17 cellular contexts compared by ENCODE assay signal in the genomic region with DNA sequence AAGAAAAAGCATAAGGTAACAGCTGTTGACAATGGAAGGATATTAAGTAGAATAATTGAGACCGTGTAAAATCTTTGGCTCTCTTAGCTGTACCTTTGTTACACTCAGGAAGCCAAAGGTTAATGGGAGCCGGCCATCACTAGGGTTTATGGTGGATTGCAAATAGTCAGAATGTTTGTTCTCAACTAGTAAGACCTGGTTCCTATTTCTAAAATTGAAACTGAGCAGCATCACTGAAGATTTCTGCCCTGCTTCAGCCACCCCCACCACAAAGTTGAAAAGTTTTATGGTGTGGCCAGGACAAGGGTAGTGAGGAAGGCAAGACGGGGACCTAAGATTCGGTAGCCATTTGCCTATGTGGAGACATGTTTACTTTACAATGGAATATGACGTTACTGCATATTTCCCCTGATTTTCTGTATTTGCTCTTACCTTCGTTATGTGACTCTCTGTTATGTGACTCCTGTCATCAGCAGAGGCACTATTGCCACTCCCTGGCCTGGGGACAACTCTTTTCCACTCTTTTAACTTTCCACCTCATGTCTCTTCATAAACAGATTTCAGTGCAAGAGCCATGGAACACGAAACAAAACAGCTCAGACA. TPM values are rescaled to one million over a fixed set of nuclear protein-coding genes. Genes with fewer than 3 reads are reported as not detected.
DNase-seq lines count a peak whose midpoint lies in the region; ATAC-seq, FAIRE-seq and TF ChIP-seq lines count a peak whose summit lies in the region.
"Had no signal": no experiment of that assay in that cellular context is flagged by ENCODE, and none has a peak within 500 bp of the region (broad histone marks: within the 10 kb centered on the region; RNA-seq: fewer than 3 reads in every experiment).

No MANE protein-coding gene starts in this region.

- WGBS in spleen, 5 donors: 59 to 86% (median 77%) methylated on average over 7 of the region's 7 CpGs

- peak overlapping the region; percentile 66 to 81 for H3K4me3 Mint-ChIP-seq in activated T-cell treated with anti-CD3 and anti-CD28 coated beads, Interleukin-2, amount 50 U/mL, for 72 hours
- no peak overlapping the region for H3K4me3 Mint-ChIP-seq in activated T-cell treated with anti-CD3 and anti-CD28 coated beads, Interleukin-2, amount 50 U/mL, for 4 hours
- no peak overlapping the region for H3K4me3 Mint-ChIP-seq in IgD-negative memory B cell
- H3K4me3 Mint-ChIP-seq in activated T-helper 1 cell treated with anti-CD3 and anti-CD28 coated beads, Interleukin-12 subunit alpha, Interleukin-12 subunit beta, Interleukin-2, Interleukin-4 antibody, amounts not matched to agents 30 ng/mL and 10 ng/mL and 1 ng/mL, durations not matched to agents 14 hours and 24 hours and 36 hours: peak overlapping the region; percentile 17
- H3K4me3 Mint-ChIP-seq: brain had no signal

- peak; percentile 38 to 47 for DNase-seq in activated T-cell treated with anti-CD3 and anti-CD28 coated beads, Interleukin-2, amount 50 U/mL, for 72 hours
- DNase-seq in activated T-cell treated with anti-CD3 and anti-CD28 coated beads, Interleukin-2, amount 50 U/mL, for 4 hours: no peak
- no peak for DNase-seq in activated T-helper 1 cell treated with anti-CD3 and anti-CD28 coated beads, Interleukin-12 subunit alpha, Interleukin-12 subunit beta, Interleukin-2, Interleukin-4 antibody, amounts not matched to agents 30 ng/mL and 10 ng/mL and 1 ng/mL, durations not matched to agents 14 hours and 24 hours and 36 hours (ENCODE audit: low spot score)
- DNase-seq in spleen: no peak
- no peak for DNase-seq in H54 (ENCODE audit: insufficient read length, low spot score)
- no peak for DNase-seq in kidney glomerular epithelial cell (lab: John Stamatoyannopoulos, UW)
- DNase-seq: EL; islet precursor cell; mesendoderm; NCI-H1092; NCI-H2171 treated with DMSO at 0.1 percent for 48 hours; stimulated activated CD4-positive, alpha-beta T cell treated with anti-CD3 and anti-CD28 coated beads, Interleukin-4, amount 100 ng/mL, for 1 hour had no signal

- no peaks in the 10 kb centered on the region for H3K27me3 ChIP-seq in spleen (replicated peaks in 1 of 7)

- peaks cover 17 to 27% of the 10 kb centered on the region in 2 donors for H3K36me3 Mint-ChIP-seq in activated T-cell treated with anti-CD3 and anti-CD28 coated beads, Interleukin-2, amount 50 U/mL, for 72 hours (ENCODE audit: insufficient read depth in 2 of 2)
- peaks cover 46% of the 10 kb centered on the region for H3K36me3 Mint-ChIP-seq in activated T-cell treated with anti-CD3 and anti-CD28 coated beads, Interleukin-2, amount 50 U/mL, for 4 hours (ENCODE audit: insufficient read depth)
- H3K36me3 Mint-ChIP-seq in IgD-negative memory B cell: no peaks in the 10 kb centered on the region
- peaks cover 52% of the 10 kb centered on the region for H3K36me3 Mint-ChIP-seq in activated T-helper 1 cell treated with anti-CD3 and anti-CD28 coated beads, Interleukin-12 subunit alpha, Interleukin-12 subunit beta, Interleukin-2, Interleukin-4 antibody, amounts not matched to agents 30 ng/mL and 10 ng/mL and 1 ng/mL, durations not matched to agents 14 hours and 24 hours and 36 hours (ENCODE audit: low read depth)

- peak; percentile 19 to 41 for ATAC-seq in activated T-cell treated with anti-CD3 and anti-CD28 coated beads, Interleukin-2, amount 50 U/mL, for 72 hours (replicated peaks in 1 of 2)
- no peak for ATAC-seq in activated T-cell treated with anti-CD3 and anti-CD28 coated beads, Interleukin-2, amount 50 U/mL, for 4 hours
- no peak for ATAC-seq in HG03139 (IDR thresholded peaks at IDR 0.05; ENCODE audit: unreplicated experiment)

- TF ChIP-seq CTCF in spleen (IDR thresholded peaks at IDR 0.05 in 8 of 11, conservative IDR thresholded peaks at IDR 0.05 in 3 of 11): no peak

- H3K4me1 ChIP-seq in spleen: peaks cover 0 to 17% (median 2%) of the 10 kb centered on the region in 6 donors

- H3K4me3 ChIP-seq in spleen: no peak overlapping the region

- H3K27me3 Mint-ChIP-seq in activated T-cell treated with anti-CD3 and anti-CD28 coated beads, Interleukin-2, amount 50 U/mL, for 72 hours (ENCODE audit: low read depth): no peaks in the 10 kb centered on the region
- no peaks in the 10 kb centered on the region for H3K27me3 Mint-ChIP-seq in activated T-cell treated with anti-CD3 and anti-CD28 coated beads, Interleukin-2, amount 50 U/mL, for 4 hours (ENCODE audit: low read depth)
- H3K27me3 Mint-ChIP-seq in IgD-negative memory B cell: no peaks in the 10 kb centered on the region
- H3K27me3 Mint-ChIP-seq in activated T-helper 1 cell treated with anti-CD3 and anti-CD28 coated beads, Interleukin-12 subunit alpha, Interleukin-12 subunit beta, Interleukin-2, Interleukin-4 antibody, amounts not matched to agents 30 ng/mL and 10 ng/mL and 1 ng/mL, durations not matched to agents 14 hours and 24 hours and 36 hours (ENCODE audit: insufficient read depth): no peaks in the 10 kb centered on the region
- H3K27me3 Mint-ChIP-seq: brain had no signal

- peak overlapping the region in 5 of 8 donors; percentile 16 to 58 (median 32) for H3K27ac ChIP-seq in spleen
- H3K27ac ChIP-seq: RWPE1 had no signal

- no peak for FAIRE-seq in H54 (lab: Jason Lieb, UNC)
- FAIRE-seq: GM12891 had no signal

- peak overlapping the region; percentile 89 for H3K27ac Mint-ChIP-seq in activated T-cell treated with anti-CD3 and anti-CD28 coated beads, Interleukin-2, amount 50 U/mL, for 72 hours
- peak overlapping the region in 2 of 3 donors; percentile 7 to 71 for H3K27ac Mint-ChIP-seq in IgD-negative memory B cell
- peak overlapping the region; percentile 67 for H3K27ac Mint-ChIP-seq in activated T-helper 1 cell treated with anti-CD3 and anti-CD28 coated beads, Interleukin-12 subunit alpha, Interleukin-12 subunit beta, Interleukin-2, Interleukin-4 antibody, amounts not matched to agents 30 ng/mL and 10 ng/mL and 1 ng/mL, durations not matched to agents 14 hours and 24 hours and 36 hours

- no peaks in the 10 kb centered on the region for H3K9me3 ChIP-seq in spleen

- H3K9me3 Mint-ChIP-seq in activated T-cell treated with anti-CD3 and anti-CD28 coated beads, Interleukin-2, amount 50 U/mL, for 72 hours: no peaks in the 10 kb centered on the region
- no peaks in the 10 kb centered on the region for H3K9me3 Mint-ChIP-seq in activated T-cell treated with anti-CD3 and anti-CD28 coated beads, Interleukin-2, amount 50 U/mL, for 4 hours
- H3K9me3 Mint-ChIP-seq in IgD-negative memory B cell: no peaks in the 10 kb centered on the region
- no peaks in the 10 kb centered on the region for H3K9me3 Mint-ChIP-seq in activated T-helper 1 cell treated with anti-CD3 and anti-CD28 coated beads, Interleukin-12 subunit alpha, Interleukin-12 subunit beta, Interleukin-2, Interleukin-4 antibody, amounts not matched to agents 30 ng/mL and 10 ng/mL and 1 ng/mL, durations not matched to agents 14 hours and 24 hours and 36 hours
- H3K9me3 Mint-ChIP-seq: brain had no signal

- H3K4me1 Mint-ChIP-seq in activated T-cell treated with anti-CD3 and anti-CD28 coated beads, Interleukin-2, amount 50 U/mL, for 72 hours (ENCODE audit: low read depth): peaks cover 47% of the 10 kb centered on the region
- H3K4me1 Mint-ChIP-seq in activated T-cell treated with anti-CD3 and anti-CD28 coated beads, Interleukin-2, amount 50 U/mL, for 4 hours (ENCODE audit: low read depth): peaks cover 34% of the 10 kb centered on the region
- H3K4me1 Mint-ChIP-seq in IgD-negative memory B cell: peaks cover 5 to 9% (median 6%) of the 10 kb centered on the region in 3 donors
- peaks cover 44% of the 10 kb centered on the region for H3K4me1 Mint-ChIP-seq in activated T-helper 1 cell treated with anti-CD3 and anti-CD28 coated beads, Interleukin-12 subunit alpha, Interleukin-12 subunit beta, Interleukin-2, Interleukin-4 antibody, amounts not matched to agents 30 ng/mL and 10 ng/mL and 1 ng/mL, durations not matched to agents 14 hours and 24 hours and 36 hours (ENCODE audit: low read depth)

- intact Hi-C loops in activated T-helper 1 cell treated with anti-CD3 and anti-CD28 coated beads, Interleukin-12 subunit alpha, Interleukin-12 subunit beta, Interleukin-2, Interleukin-4 antibody, amounts not matched to agents 30 ng/mL and 10 ng/mL and 1 ng/mL, durations not matched to agents 14 hours and 24 hours and 36 hours (cut with micrococcal nuclease): no loop called here
- intact Hi-C loops in spleen (cut with DNase I; ENCODE audit: low total_unique reads): no loop called here

- H3K36me3 ChIP-seq in spleen: peaks cover 2 to 100% (median 60%) of the 10 kb centered on the region in 6 donors

- no peak for TF ChIP-seq POLR2A in spleen (IDR thresholded peaks at IDR 0.05)
- no peak for TF ChIP-seq POLR2A in H54 (IDR thresholded peaks at IDR 0.05; ENCODE audit: low read depth, low read length)

RNA-seq across cellular contexts. Expression of gene KIF1B, which starts 41.4 kb away (rescaled TPM):
- total RNA-seq in activated T-cell treated with anti-CD3 and anti-CD28 coated beads, Interleukin-2, amount 50 U/mL, for 72 hours: 10 to 100 TPM; 12.5 to 16.6 TPM
- 10 to 100 TPM; 12.3 to 17.0 (median 16.6) TPM for total RNA-seq in activated T-cell treated with anti-CD3 and anti-CD28 coated beads, Interleukin-2, amount 50 U/mL, for 4 hours
- polyA plus RNA-seq in IgD-negative memory B cell (1.8 TPM), spleen (1 to 10 TPM; 1.6 to 4.8 (median 2.4) TPM)
- 15.8 and 19.0 TPM in 2 replicates for total RNA-seq in activated T-helper 1 cell treated with anti-CD3 and anti-CD28 coated beads, Interleukin-12 subunit alpha, Interleukin-12 subunit beta, Interleukin-2, Interleukin-4 antibody, amounts not matched to agents 30 ng/mL and 10 ng/mL and 1 ng/mL, durations not matched to agents 14 hours and 24 hours and 36 hours
- total RNA-seq in spleen: 10 to 100 TPM; 29.9 to 53.5 (median 37.4) TPM

Comparison
In these comparisons a context has a peak if more than half of its experiments do, and no peak if none do; other contexts are left out.
1. ATAC-seq: peak in activated T-cell treated with anti-CD3 and anti-CD28 coated beads, Interleukin-2, amount 50 U/mL, for 72 hours (2 of 2); none in activated T-cell treated with anti-CD3 and anti-CD28 coated beads, Interleukin-2, amount 50 U/mL, for 4 hours (0 of 2) and HG03139 (single experiment).
2. DNase-seq: peak in activated T-cell treated with anti-CD3 and anti-CD28 coated beads, Interleukin-2, amount 50 U/mL, for 72 hours (2 of 2); none in activated T-cell treated with anti-CD3 and anti-CD28 coated beads, Interleukin-2, amount 50 U/mL, for 4 hours (single experiment), activated T-helper 1 cell treated with anti-CD3 and anti-CD28 coated beads, Interleukin-12 subunit alpha, Interleukin-12 subunit beta, Interleukin-2, Interleukin-4 antibody, amounts not matched to agents 30 ng/mL and 10 ng/mL and 1 ng/mL, durations not matched to agents 14 hours and 24 hours and 36 hours (single experiment), spleen (single experiment), H54 (single experiment) and kidney glomerular epithelial cell (single experiment).
3. H3K4me3 Mint-ChIP-seq: peak in activated T-cell treated with anti-CD3 and anti-CD28 coated beads, Interleukin-2, amount 50 U/mL, for 72 hours (2 of 2) and activated T-helper 1 cell treated with anti-CD3 and anti-CD28 coated beads, Interleukin-12 subunit alpha, Interleukin-12 subunit beta, Interleukin-2, Interleukin-4 antibody, amounts not matched to agents 30 ng/mL and 10 ng/mL and 1 ng/mL, durations not matched to agents 14 hours and 24 hours and 36 hours (single experiment); none in activated T-cell treated with anti-CD3 and anti-CD28 coated beads, Interleukin-2, amount 50 U/mL, for 4 hours (single experiment) and IgD-negative memory B cell (0 of 4).
4. H3K27ac Mint-ChIP-seq: peak in every context shown above with its lines; median percentile 89 in activated T-cell treated with anti-CD3 and anti-CD28 coated beads, Interleukin-2, amount 50 U/mL, for 72 hours; 67 in activated T-helper 1 cell treated with anti-CD3 and anti-CD28 coated beads, Interleukin-12 subunit alpha, Interleukin-12 subunit beta, Interleukin-2, Interleukin-4 antibody, amounts not matched to agents 30 ng/mL and 10 ng/mL and 1 ng/mL, durations not matched to agents 14 hours and 24 hours and 36 hours; 39 in IgD-negative memory B cell.